In the genomic region with DNA sequence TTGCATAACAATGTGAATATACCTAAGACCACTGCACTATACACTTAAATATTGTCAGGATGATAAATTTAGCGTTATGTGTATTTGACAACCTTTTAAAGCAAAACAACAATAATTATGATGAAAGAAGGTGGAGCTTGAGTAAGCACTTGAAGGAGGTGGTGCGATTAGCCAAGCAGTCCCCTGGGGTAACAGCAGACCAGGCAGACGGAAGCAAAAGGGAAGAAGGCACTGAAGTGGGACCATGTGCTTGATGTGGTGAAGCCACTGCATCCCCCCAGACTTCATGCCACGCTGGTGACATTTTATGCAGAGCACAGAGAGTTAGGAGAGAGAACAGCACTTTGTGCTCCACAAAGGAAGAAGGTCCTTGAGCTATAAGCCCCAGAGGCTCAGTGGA, we compare ENCODE assay signal across 21 cellular contexts. TPM values are rescaled to one million over a fixed set of nuclear protein-coding genes. Genes with fewer than 3 reads are reported as not detected.
DNase-seq lines count a peak whose midpoint lies in the region; ATAC-seq, FAIRE-seq and TF ChIP-seq lines count a peak whose summit lies in the region.
"Had no signal": no experiment of that assay in that cellular context is flagged by ENCODE, and none has a peak within 500 bp of the region (broad histone marks: within the 10 kb centered on the region; RNA-seq: fewer than 3 reads in every experiment).

No MANE protein-coding gene starts in this region.

- no peak overlapping the region for H3K4ac ChIP-seq in neuronal stem cell (ENCODE audit: low read length)

- no peak overlapping the region for H4K91ac ChIP-seq in neuronal stem cell (ENCODE audit: low read depth, low read length, poor library complexity)

- no peaks in the 10 kb centered on the region for H3K9me2 ChIP-seq in GM23248 (ENCODE audit: insufficient read depth)

- ATAC-seq in HG03175 (IDR thresholded peaks at IDR 0.05; ENCODE audit: unreplicated experiment): no peak

- H3K79me1 ChIP-seq in neuronal stem cell (ENCODE audit: low read depth, low read length): no peaks in the 10 kb centered on the region

- no peak overlapping the region for H2BK12ac ChIP-seq in neuronal stem cell (ENCODE audit: low read length)

- H3K36me3 Mint-ChIP-seq in activated naive CD8-positive, alpha-beta T cell treated with anti-CD3 and anti-CD28 coated beads for 36 hours: no peaks in the 10 kb centered on the region

- TF ChIP-seq CTCF in fibroblast of lung (conservative IDR thresholded peaks at IDR 0.05 in 1 of 2, IDR thresholded peaks at IDR 0.05 in 1 of 2; ENCODE audit: low read depth in 1 of 2, low read length in 2 of 2): no peak

- H3K27ac ChIP-seq in GM23248: no peak overlapping the region
- H3K27ac ChIP-seq in fibroblast of lung (ENCODE audit: insufficient read depth, low read length): no peak overlapping the region
- no peak overlapping the region for H3K27ac ChIP-seq in neuronal stem cell (replicated peaks; ENCODE audit: low read length)
- H3K27ac ChIP-seq: ovary, upper lobe of left lung had no signal

- H2BK15ac ChIP-seq in neuronal stem cell (ENCODE audit: low read length): no peak overlapping the region

- H3K4me2 ChIP-seq in GM23248 (ENCODE audit: unreplicated experiment) (no peak overlapping the region), fibroblast of lung (ENCODE audit: extremely low read depth, insufficient read depth, low read length) (no peak overlapping the region), neuronal stem cell (ENCODE audit: insufficient read depth, low read length, poor library complexity, severe bottlenecking) (no peak overlapping the region)

- no peak overlapping the region for H3K9ac ChIP-seq in GM23248
- H3K9ac ChIP-seq in fibroblast of lung (ENCODE audit: insufficient read depth, low read length): no peak overlapping the region
- H3K9ac ChIP-seq in neuronal stem cell (ENCODE audit: low read depth, low read length, poor library complexity): no peak overlapping the region

- H3K27me3 Mint-ChIP-seq in activated naive CD8-positive, alpha-beta T cell treated with anti-CD3 and anti-CD28 coated beads for 36 hours: peaks cover 26% of the 10 kb centered on the region

- H3K36me3 ChIP-seq in GM23248 (ENCODE audit: low read depth): no peaks in the 10 kb centered on the region
- H3K36me3 ChIP-seq in fibroblast of lung (ENCODE audit: control insufficient read depth, insufficient read depth, low read length): no peaks in the 10 kb centered on the region
- H3K36me3 ChIP-seq in neuronal stem cell (replicated peaks in 1 of 2; ENCODE audit: control insufficient read depth in 2 of 2, insufficient read depth in 2 of 2, low read length in 2 of 2): no peaks in the 10 kb centered on the region
- H3K36me3 ChIP-seq: esophagus squamous epithelium, heart left ventricle, ovary, upper lobe of left lung had no signal

- no peak overlapping the region for H2BK5ac ChIP-seq in neuronal stem cell (ENCODE audit: low read length)

- no peaks in the 10 kb centered on the region for H3K9me3 Mint-ChIP-seq in activated naive CD8-positive, alpha-beta T cell treated with anti-CD3 and anti-CD28 coated beads for 36 hours
- H3K9me3 Mint-ChIP-seq: activated CD4-positive, alpha-beta T cell treated with anti-CD3 and anti-CD28 coated beads, Interleukin-2, amount 10 ng/mL, durations not matched to agents 7 days and 5 days; central memory CD8-positive, alpha-beta T cell; H9 had no signal

- no peaks in the 10 kb centered on the region for H4K20me1 ChIP-seq in GM23248 (ENCODE audit: insufficient read depth)
- no peaks in the 10 kb centered on the region for H4K20me1 ChIP-seq in fibroblast of lung (ENCODE audit: control insufficient read depth, extremely low read depth, insufficient read depth, low read length)

- H2BK120ac ChIP-seq in neuronal stem cell (ENCODE audit: low read depth, low read length): no peak overlapping the region

- FAIRE-seq in GM12891 (lab: Jason Lieb, UNC): no peak
- FAIRE-seq: GM19239, HTR-8/SVneo had no signal

- no peaks in the 10 kb centered on the region for H3K4me1 Mint-ChIP-seq in activated naive CD8-positive, alpha-beta T cell treated with anti-CD3 and anti-CD28 coated beads for 36 hours
- H3K4me1 Mint-ChIP-seq: activated CD4-positive, alpha-beta T cell treated with anti-CD3 and anti-CD28 coated beads, Interleukin-2, amount 10 ng/mL, durations not matched to agents 7 days and 5 days; central memory CD8-positive, alpha-beta T cell had no signal

- H3K4me3 ChIP-seq in GM23248: no peak overlapping the region
- no peak overlapping the region for H3K4me3 ChIP-seq in fibroblast of lung (replicated peaks in 1 of 4; ENCODE audit: control extremely low read depth in 1 of 4, insufficient read depth in 1 of 4, low read depth in 3 of 4, low read length in 4 of 4)
- H3K4me3 ChIP-seq in neuronal stem cell (ENCODE audit: low read length in 2 of 2): no peak overlapping the region
- H3K4me3 ChIP-seq: esophagus squamous epithelium, heart left ventricle, lung, ovary, upper lobe of left lung had no signal

- in situ Hi-C loops in GM23248 (cut with MboI): no loop called here

- no peak for TF ChIP-seq POLR2A in GM12891 (IDR thresholded peaks at IDR 0.05; ENCODE audit: low read depth, low read length)

- H3K9me3 ChIP-seq in GM23248 (ENCODE audit: low read depth): no peaks in the 10 kb centered on the region
- no peaks in the 10 kb centered on the region for H3K9me3 ChIP-seq in fibroblast of lung (ENCODE audit: control insufficient read depth, insufficient read depth, low read depth, low read length)
- no peaks in the 10 kb centered on the region for H3K9me3 ChIP-seq in neuronal stem cell (replicated peaks in 1 of 2; ENCODE audit: control insufficient read depth in 2 of 2, insufficient read depth in 1 of 2, low read depth in 1 of 2, low read length in 2 of 2)
- H3K9me3 ChIP-seq: esophagus squamous epithelium, heart left ventricle, ovary, upper lobe of left lung had no signal

- H3K14ac ChIP-seq in neuronal stem cell (ENCODE audit: low read length): no peak overlapping the region

- H3F3A ChIP-seq in GM23248 (ENCODE audit: insufficient read depth): no peaks in the 10 kb centered on the region

- no peak overlapping the region for H2AK5ac ChIP-seq in neuronal stem cell (ENCODE audit: low read depth, low read length)

- H3K27ac Mint-ChIP-seq in activated naive CD8-positive, alpha-beta T cell treated with anti-CD3 and anti-CD28 coated beads for 36 hours: no peak overlapping the region
- H3K27ac Mint-ChIP-seq: activated CD4-positive, alpha-beta T cell treated with anti-CD3 and anti-CD28 coated beads, Interleukin-2, amount 10 ng/mL, durations not matched to agents 7 days and 5 days had no signal

- DNase-seq in GM23248 (no peak), MV-4-11 (lab: John Stamatoyannopoulos, UW) (peak; percentile 55), fibroblast of lung (ENCODE audit: low read depth in 2 of 2) (no peak), neuronal stem cell (ENCODE audit: low spot score) (no peak), NCI-H526 treated with DMSO at 0.1 percent for 48 hours (lab: John Stamatoyannopoulos, UW) (no peak), GM12891 (ENCODE audit: insufficient read length, low spot score) (no peak)
- DNase-seq in activated naive CD8-positive, alpha-beta T cell treated with anti-CD3 and anti-CD28 coated beads for 36 hours: no peak
- DNase-seq: activated CD8-positive, alpha-beta memory T cell treated with anti-CD3 and anti-CD28 coated beads, Interleukin-2, amount 50 U/mL, for 48 hours; activated effector memory CD4-positive, alpha-beta T cell treated with anti-CD3 and anti-CD28 coated beads, Interleukin-2, amount 50 U/mL, for 16 hours; effector memory CD4-positive, alpha-beta T cell; esophagus squamous epithelium had no signal

- H3K18ac ChIP-seq in neuronal stem cell (ENCODE audit: low read length): no peak overlapping the region

- peaks cover 4% of the 10 kb centered on the region; the same call in 1 of the 2 replicates for H3K27me3 ChIP-seq in GM23248 (replicated peaks; ENCODE audit: insufficient read depth)
- no peaks in the 10 kb centered on the region for H3K27me3 ChIP-seq in fibroblast of lung (ENCODE audit: control insufficient read depth, insufficient read depth, low read length)
- H3K27me3 ChIP-seq in neuronal stem cell (ENCODE audit: control insufficient read depth in 3 of 3, insufficient read depth in 3 of 3, low read depth in 1 of 3, low read length in 3 of 3): peaks cover 0 to 3% (median 0%) of the 10 kb centered on the region in 3 experiments
- H3K27me3 ChIP-seq: ovary, upper lobe of left lung had no signal

- no peak overlapping the region for H3K4me3 Mint-ChIP-seq in activated naive CD8-positive, alpha-beta T cell treated with anti-CD3 and anti-CD28 coated beads for 36 hours
- H3K4me3 Mint-ChIP-seq: activated CD4-positive, alpha-beta T cell treated with anti-CD3 and anti-CD28 coated beads, Interleukin-2, amount 10 ng/mL, durations not matched to agents 7 days and 5 days; central memory CD8-positive, alpha-beta T cell; H9 had no signal

- H3K79me2 ChIP-seq in GM23248 (ENCODE audit: insufficient read depth) (no peaks in the 10 kb centered on the region), fibroblast of lung (ENCODE audit: control insufficient read depth, insufficient read depth, low read length) (no peaks in the 10 kb centered on the region)

- 22% methylated on average over 4 of the region's 4 CpGs for WGBS in GM23248 (ENCODE audit: low coverage in 1 of 2, low lambda C conversion rate in 2 of 2, missing lambda C conversion rate in 2 of 2), 2 experiments
- WGBS in neuronal stem cell (ENCODE audit: extremely low coverage in 2 of 2, insufficient read length in 2 of 2, insufficient replicate concordance in 1 of 2), 2 donors: no CpG with 5 or more reads among the region's 4 CpGs

- H3K4me1 ChIP-seq in GM23248 (ENCODE audit: insufficient read depth) (0 out of 2 replicates have a peak, but pooled peaks cover 7% of the 10 kb centered on the region), fibroblast of lung (ENCODE audit: control insufficient read depth, extremely low read depth, insufficient read depth, low read length) (no peaks in the 10 kb centered on the region), neuronal stem cell (ENCODE audit: control insufficient read depth in 2 of 2, insufficient read depth in 1 of 2, low read depth in 1 of 2, low read length in 2 of 2) (no peaks in the 10 kb centered on the region)
- H3K4me1 ChIP-seq: upper lobe of left lung had no signal

- H2AFZ ChIP-seq in GM23248 (peak overlapping the region; percentile 76), fibroblast of lung (ENCODE audit: low read length) (peak overlapping the region; percentile 67), neuronal stem cell (ENCODE audit: low read length) (peak overlapping the region; percentile 43)

- H3K23ac ChIP-seq in neuronal stem cell (ENCODE audit: low read depth, low read length, poor library complexity): no peak overlapping the region

- H4K8ac ChIP-seq in neuronal stem cell (ENCODE audit: low read depth, low read length): no peak overlapping the region

RNA-seq across cellular contexts. Expression of gene ZNF507, which starts 58.3 kb away (rescaled TPM):
- total RNA-seq in GM23248 (2014; rRNA removed; shearing (Covaris generic)): 4.9 and 5.2 TPM in 2 replicates
- polyA plus RNA-seq in GM23248 (2016; fragmentation: Nextera tagmentation; extraction: Ambion mirVana): 4.3 and 4.9 TPM in 2 replicates
- total RNA-seq in fibroblast of lung: 11.3 and 12.1 TPM in 2 replicates
- polyA plus RNA-seq in fibroblast of lung: 15.6 and 17.8 TPM in 2 replicates
- polyA plus RNA-seq in fibroblast of lung (2012): 7.4 and 7.7 TPM in 2 replicates
- polyA minus RNA-seq in fibroblast of lung (ENCODE audit: low replicate concordance): 3.2 and 8.2 TPM in 2 replicates
- polyA plus RNA-seq in neuronal stem cell (2013, experiment 1 of 2): 13.1 TPM
- 13.2 TPM for polyA plus RNA-seq in neuronal stem cell (2013, experiment 2 of 2)
- 5.6 TPM for polyA plus RNA-seq in GM12891 (2012; ENCODE audit: low read depth, missing spikeins)
- 10 to 100 TPM; 28.6 to 29.3 TPM for total RNA-seq in activated naive CD8-positive, alpha-beta T cell treated with anti-CD3 and anti-CD28 coated beads for 36 hours
